In genomic region chr12:53245289-53245688, GRCh38 we compare ENCODE assay signal across 10 cellular contexts. TPM values are rescaled to one million over a fixed set of nuclear protein-coding genes. Genes with fewer than 3 reads are reported as not detected.
"Had no signal": no experiment of that assay in that cellular context is flagged by ENCODE, and none has a peak within 500 bp of the region (broad histone marks: within the 10 kb centered on the region; RNA-seq: fewer than 3 reads in every experiment).

No MANE protein-coding gene starts in this region.

- H3K27ac ChIP-seq: GM23248, HL-60 had no signal

- H3K4me3 Mint-ChIP-seq: H9, HFFc6 had no signal

- H3K4me3 ChIP-seq: GM23248 had no signal

- FAIRE-seq: H1, H54 had no signal

- H2AFZ ChIP-seq: GM23248 had no signal

- H3K9ac ChIP-seq: GM23248 had no signal

- H3K27ac Mint-ChIP-seq: H9, HFFc6 had no signal

- DNase-seq: GM23248, H9, HCEC 1CT, HFFc6, IMR-90, KBM-7 had no signal

RNA-seq across cellular contexts. Expression of gene ITGB7, which starts 38.2 kb away (rescaled TPM):
- total RNA-seq: HT1080 had no signal
